Comparison of ENCODE assay signal across 1 cellular context in the genomic region with DNA sequence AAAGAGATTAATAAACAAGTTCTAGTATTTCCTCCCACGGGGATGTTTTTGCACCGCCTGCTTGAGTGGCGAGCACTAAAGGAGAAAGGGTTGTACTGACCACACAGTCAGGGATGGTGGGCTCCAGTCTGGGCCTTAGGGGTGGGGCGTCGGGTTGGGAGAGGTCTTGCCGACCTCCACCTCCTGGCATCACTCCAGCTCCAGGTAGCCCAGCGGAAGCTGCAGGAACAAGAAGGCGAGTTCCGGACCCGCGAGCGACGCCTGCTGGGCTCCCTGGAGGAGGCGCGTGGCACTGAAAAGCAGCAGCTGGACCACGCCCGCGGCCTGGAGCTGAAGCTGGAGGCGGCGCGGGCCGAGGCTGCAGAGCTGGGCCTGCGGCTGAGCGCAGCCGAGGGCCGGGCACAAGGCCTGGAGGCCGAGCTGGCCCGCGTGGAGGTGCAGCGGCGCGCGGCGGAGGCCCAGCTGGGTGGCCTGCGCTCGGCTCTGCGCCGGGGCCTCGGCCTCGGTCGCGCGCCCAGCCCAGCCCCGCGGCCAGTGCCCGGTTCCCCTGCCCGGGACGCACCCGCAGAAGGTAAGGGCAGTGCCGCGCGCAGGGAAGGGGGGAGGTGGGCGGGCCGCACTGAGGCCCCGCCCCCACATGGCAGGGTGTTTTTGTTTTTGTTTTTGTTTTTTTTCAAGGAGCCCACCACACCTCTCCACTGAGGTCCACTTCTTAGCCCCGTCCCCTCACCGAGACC.
TF ChIP-seq lines count a peak whose summit lies in the region.

No MANE protein-coding gene starts in this region.

TF ChIP-seq in K562, 482 proteins besides CTCF, POLR2A, EP300 and RAD21 (continued from another document and continues in another):
- TF ChIP-seq, protein P1, sequence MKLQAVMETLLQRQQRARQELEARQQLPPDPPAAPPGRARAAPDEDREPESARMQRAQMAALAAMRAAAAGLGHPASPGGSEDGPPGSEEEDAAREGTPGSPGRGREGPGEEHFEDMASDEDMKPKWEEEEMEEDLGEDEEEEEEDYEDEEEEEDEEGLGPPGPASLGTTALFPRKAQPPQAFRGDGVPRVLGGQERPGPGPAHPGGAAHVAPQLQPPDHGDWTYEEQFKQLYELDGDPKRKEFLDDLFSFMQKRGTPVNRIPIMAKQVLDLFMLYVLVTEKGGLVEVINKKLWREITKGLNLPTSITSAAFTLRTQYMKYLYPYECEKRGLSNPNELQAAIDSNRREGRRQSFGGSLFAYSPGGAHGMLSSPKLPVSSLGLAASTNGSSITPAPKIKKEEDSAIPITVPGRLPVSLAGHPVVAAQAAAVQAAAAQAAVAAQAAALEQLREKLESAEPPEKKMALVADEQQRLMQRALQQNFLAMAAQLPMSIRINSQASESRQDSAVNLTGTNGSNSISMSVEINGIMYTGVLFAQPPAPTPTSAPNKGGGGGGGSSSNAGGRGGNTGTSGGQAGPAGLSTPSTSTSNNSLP (IDR thresholded peaks at IDR 0.05; ENCODE audit: borderline replicate concordance, low read depth, low read length) = no peak
- TF ChIP-seq ELF1 (tag; IDR thresholded peaks at IDR 0.05) = peak; percentile 61; the same call in 1 of the 2 replicates
- TF ChIP-seq, protein P2, sequence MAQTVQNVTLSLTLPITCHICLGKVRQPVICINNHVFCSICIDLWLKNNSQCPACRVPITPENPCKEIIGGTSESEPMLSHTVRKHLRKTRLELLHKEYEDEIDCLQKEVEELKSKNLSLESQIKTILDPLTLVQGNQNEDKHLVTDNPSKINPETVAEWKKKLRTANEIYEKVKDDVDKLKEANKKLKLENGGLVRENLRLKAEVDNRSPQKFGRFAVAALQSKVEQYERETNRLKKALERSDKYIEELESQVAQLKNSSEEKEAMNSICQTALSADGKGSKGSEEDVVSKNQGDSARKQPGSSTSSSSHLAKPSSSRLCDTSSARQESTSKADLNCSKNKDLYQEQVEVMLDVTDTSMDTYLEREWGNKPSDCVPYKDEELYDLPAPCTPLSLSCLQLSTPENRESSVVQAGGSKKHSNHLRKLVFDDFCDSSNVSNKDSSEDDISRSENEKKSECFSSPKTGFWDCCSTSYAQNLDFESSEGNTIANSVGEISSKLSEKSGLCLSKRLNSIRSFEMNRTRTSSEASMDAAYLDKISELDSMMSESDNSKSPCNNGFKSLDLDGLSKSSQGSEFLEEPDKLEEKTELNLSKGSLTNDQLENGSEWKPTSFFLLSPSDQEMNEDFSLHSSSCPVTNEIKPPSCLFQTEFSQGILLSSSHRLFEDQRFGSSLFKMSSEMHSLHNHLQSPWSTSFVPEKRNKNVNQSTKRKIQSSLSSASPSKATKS (CRISPR knock-in tag; IDR thresholded peaks at IDR 0.05) = no peak
- TF ChIP-seq, protein P3, sequence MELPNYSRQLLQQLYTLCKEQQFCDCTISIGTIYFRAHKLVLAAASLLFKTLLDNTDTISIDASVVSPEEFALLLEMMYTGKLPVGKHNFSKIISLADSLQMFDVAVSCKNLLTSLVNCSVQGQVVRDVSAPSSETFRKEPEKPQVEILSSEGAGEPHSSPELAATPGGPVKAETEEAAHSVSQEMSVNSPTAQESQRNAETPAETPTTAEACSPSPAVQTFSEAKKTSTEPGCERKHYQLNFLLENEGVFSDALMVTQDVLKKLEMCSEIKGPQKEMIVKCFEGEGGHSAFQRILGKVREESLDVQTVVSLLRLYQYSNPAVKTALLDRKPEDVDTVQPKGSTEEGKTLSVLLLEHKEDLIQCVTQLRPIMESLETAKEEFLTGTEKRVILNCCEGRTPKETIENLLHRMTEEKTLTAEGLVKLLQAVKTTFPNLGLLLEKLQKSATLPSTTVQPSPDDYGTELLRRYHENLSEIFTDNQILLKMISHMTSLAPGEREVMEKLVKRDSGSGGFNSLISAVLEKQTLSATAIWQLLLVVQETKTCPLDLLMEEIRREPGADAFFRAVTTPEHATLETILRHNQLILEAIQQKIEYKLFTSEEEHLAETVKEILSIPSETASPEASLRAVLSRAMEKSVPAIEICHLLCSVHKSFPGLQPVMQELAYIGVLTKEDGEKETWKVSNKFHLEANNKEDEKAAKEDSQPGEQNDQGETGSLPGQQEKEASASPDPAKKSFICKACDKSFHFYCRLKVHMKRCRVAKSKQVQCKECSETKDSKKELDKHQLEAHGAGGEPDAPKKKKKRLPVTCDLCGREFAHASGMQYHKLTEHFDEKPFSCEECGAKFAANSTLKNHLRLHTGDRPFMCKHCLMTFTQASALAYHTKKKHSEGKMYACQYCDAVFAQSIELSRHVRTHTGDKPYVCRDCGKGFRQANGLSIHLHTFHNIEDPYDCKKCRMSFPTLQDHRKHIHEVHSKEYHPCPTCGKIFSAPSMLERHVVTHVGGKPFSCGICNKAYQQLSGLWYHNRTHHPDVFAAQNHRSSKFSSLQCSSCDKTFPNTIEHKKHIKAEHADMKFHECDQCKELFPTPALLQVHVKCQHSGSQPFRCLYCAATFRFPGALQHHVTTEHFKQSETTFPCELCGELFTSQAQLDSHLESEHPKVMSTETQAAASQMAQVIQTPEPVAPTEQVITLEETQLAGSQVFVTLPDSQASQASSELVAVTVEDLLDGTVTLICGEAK (IDR thresholded peaks at IDR 0.05) = peak; percentile 59
- TF ChIP-seq, protein P3 (CRISPR knock-in tag; IDR thresholded peaks at IDR 0.05) = no peak
- TF ChIP-seq, protein P4, sequence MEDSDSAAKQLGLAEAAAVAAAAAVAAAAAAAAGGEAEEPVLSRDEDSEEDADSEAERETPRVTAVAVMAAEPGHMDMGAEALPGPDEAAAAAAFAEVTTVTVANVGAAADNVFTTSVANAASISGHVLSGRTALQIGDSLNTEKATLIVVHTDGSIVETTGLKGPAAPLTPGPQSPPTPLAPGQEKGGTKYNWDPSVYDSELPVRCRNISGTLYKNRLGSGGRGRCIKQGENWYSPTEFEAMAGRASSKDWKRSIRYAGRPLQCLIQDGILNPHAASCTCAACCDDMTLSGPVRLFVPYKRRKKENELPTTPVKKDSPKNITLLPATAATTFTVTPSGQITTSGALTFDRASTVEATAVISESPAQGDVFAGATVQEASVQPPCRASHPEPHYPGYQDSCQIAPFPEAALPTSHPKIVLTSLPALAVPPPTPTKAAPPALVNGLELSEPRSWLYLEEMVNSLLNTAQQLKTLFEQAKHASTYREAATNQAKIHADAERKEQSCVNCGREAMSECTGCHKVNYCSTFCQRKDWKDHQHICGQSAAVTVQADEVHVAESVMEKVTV (CRISPR knock-in tag; IDR thresholded peaks at IDR 0.05) = no peak
- TF ChIP-seq, protein P5, sequence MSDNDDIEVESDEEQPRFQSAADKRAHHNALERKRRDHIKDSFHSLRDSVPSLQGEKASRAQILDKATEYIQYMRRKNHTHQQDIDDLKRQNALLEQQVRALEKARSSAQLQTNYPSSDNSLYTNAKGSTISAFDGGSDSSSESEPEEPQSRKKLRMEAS (CRISPR knock-in tag; IDR thresholded peaks at IDR 0.05) = peak; percentile 74
- peak; percentile 27; the same call in 1 of the 2 replicates for TF ChIP-seq ARID1B (IDR thresholded peaks at IDR 0.05)
- TF ChIP-seq ZSCAN29 (IDR thresholded peaks at IDR 0.05) = no peak
- peak; percentile 52; the same call in 1 of the 2 replicates for TF ChIP-seq JUND (IDR thresholded peaks at IDR 0.05; ENCODE audit: borderline replicate concordance, low read depth, low read length)
- no peak for TF ChIP-seq JUND (tag; IDR thresholded peaks at IDR 0.05; ENCODE audit: borderline replicate concordance, low read depth, low read length)
- TF ChIP-seq NFIC (IDR thresholded peaks at IDR 0.05) = peak; percentile 94
- TF ChIP-seq, protein P6, sequence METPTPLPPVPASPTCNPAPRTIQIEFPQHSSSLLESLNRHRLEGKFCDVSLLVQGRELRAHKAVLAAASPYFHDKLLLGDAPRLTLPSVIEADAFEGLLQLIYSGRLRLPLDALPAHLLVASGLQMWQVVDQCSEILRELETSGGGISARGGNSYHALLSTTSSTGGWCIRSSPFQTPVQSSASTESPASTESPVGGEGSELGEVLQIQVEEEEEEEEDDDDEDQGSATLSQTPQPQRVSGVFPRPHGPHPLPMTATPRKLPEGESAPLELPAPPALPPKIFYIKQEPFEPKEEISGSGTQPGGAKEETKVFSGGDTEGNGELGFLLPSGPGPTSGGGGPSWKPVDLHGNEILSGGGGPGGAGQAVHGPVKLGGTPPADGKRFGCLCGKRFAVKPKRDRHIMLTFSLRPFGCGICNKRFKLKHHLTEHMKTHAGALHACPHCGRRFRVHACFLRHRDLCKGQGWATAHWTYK (CRISPR knock-in tag; IDR thresholded peaks at IDR 0.05) = 0 out of 2 replicates have a peak, but pooled peaks have one; percentile 21
- peak; percentile 5 for TF ChIP-seq RBM25 (IDR thresholded peaks at IDR 0.05; ENCODE audit: low read depth, low read length, severe bottlenecking)
- TF ChIP-seq, protein P7, sequence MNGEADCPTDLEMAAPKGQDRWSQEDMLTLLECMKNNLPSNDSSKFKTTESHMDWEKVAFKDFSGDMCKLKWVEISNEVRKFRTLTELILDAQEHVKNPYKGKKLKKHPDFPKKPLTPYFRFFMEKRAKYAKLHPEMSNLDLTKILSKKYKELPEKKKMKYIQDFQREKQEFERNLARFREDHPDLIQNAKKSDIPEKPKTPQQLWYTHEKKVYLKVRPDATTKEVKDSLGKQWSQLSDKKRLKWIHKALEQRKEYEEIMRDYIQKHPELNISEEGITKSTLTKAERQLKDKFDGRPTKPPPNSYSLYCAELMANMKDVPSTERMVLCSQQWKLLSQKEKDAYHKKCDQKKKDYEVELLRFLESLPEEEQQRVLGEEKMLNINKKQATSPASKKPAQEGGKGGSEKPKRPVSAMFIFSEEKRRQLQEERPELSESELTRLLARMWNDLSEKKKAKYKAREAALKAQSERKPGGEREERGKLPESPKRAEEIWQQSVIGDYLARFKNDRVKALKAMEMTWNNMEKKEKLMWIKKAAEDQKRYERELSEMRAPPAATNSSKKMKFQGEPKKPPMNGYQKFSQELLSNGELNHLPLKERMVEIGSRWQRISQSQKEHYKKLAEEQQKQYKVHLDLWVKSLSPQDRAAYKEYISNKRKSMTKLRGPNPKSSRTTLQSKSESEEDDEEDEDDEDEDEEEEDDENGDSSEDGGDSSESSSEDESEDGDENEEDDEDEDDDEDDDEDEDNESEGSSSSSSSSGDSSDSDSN (IDR thresholded peaks at IDR 0.05; ENCODE audit: borderline replicate concordance in 1 of 2, low read depth in 2 of 2, low read length in 2 of 2) = peak; percentile 85 to 93
- TF ChIP-seq, protein P8, sequence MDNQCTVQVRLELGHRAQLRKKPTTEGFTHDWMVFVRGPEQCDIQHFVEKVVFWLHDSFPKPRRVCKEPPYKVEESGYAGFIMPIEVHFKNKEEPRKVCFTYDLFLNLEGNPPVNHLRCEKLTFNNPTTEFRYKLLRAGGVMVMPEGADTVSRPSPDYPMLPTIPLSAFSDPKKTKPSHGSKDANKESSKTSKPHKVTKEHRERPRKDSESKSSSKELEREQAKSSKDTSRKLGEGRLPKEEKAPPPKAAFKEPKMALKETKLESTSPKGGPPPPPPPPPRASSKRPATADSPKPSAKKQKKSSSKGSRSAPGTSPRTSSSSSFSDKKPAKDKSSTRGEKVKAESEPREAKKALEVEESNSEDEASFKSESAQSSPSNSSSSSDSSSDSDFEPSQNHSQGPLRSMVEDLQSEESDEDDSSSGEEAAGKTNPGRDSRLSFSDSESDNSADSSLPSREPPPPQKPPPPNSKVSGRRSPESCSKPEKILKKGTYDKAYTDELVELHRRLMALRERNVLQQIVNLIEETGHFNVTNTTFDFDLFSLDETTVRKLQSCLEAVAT (IDR thresholded peaks at IDR 0.05) = 0 out of 4 replicates have a peak, but pooled peaks of 1 of the 2 experiments have one; percentile 18
- no peak for TF ChIP-seq FOXK2 (conservative IDR thresholded peaks at IDR 0.05 in 1 of 2, IDR thresholded peaks at IDR 0.05 in 1 of 2; ENCODE audit: low read depth in 2 of 2)
- peak; percentile 83 for TF ChIP-seq ETV5 (CRISPR knock-in tag; IDR thresholded peaks at IDR 0.05; ENCODE audit: low read depth)
- TF ChIP-seq SIN3A (IDR thresholded peaks at IDR 0.05; ENCODE audit: borderline replicate concordance in 2 of 2, control insufficient read depth in 1 of 2, low read depth in 2 of 2, low read length in 2 of 2) = peak; percentile 47 to 70; a peak in 1 of 4 replicates
- TF ChIP-seq, protein P9, sequence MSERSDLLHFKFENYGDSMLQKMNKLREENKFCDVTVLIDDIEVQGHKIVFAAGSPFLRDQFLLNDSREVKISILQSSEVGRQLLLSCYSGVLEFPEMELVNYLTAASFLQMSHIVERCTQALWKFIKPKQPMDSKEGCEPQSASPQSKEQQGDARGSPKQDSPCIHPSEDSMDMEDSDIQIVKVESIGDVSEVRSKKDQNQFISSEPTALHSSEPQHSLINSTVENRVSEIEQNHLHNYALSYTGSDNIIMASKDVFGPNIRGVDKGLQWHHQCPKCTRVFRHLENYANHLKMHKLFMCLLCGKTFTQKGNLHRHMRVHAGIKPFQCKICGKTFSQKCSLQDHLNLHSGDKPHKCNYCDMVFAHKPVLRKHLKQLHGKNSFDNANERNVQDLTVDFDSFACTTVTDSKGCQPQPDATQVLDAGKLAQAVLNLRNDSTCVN (CRISPR knock-in tag; IDR thresholded peaks at IDR 0.05) = no peak
- TF ChIP-seq, protein P10, sequence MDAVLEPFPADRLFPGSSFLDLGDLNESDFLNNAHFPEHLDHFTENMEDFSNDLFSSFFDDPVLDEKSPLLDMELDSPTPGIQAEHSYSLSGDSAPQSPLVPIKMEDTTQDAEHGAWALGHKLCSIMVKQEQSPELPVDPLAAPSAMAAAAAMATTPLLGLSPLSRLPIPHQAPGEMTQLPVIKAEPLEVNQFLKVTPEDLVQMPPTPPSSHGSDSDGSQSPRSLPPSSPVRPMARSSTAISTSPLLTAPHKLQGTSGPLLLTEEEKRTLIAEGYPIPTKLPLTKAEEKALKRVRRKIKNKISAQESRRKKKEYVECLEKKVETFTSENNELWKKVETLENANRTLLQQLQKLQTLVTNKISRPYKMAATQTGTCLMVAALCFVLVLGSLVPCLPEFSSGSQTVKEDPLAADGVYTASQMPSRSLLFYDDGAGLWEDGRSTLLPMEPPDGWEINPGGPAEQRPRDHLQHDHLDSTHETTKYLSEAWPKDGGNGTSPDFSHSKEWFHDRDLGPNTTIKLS (IDR thresholded peaks at IDR 0.05; ENCODE audit: borderline replicate concordance, low read depth) = peak; percentile 45; the same call in 1 of the 2 replicates
- TF ChIP-seq TARDBP (IDR thresholded peaks at IDR 0.05) = 0 out of 2 replicates have a peak, but pooled peaks have one; percentile 17
